ENCODE assay signal across 8 cellular contexts in the genomic region with DNA sequence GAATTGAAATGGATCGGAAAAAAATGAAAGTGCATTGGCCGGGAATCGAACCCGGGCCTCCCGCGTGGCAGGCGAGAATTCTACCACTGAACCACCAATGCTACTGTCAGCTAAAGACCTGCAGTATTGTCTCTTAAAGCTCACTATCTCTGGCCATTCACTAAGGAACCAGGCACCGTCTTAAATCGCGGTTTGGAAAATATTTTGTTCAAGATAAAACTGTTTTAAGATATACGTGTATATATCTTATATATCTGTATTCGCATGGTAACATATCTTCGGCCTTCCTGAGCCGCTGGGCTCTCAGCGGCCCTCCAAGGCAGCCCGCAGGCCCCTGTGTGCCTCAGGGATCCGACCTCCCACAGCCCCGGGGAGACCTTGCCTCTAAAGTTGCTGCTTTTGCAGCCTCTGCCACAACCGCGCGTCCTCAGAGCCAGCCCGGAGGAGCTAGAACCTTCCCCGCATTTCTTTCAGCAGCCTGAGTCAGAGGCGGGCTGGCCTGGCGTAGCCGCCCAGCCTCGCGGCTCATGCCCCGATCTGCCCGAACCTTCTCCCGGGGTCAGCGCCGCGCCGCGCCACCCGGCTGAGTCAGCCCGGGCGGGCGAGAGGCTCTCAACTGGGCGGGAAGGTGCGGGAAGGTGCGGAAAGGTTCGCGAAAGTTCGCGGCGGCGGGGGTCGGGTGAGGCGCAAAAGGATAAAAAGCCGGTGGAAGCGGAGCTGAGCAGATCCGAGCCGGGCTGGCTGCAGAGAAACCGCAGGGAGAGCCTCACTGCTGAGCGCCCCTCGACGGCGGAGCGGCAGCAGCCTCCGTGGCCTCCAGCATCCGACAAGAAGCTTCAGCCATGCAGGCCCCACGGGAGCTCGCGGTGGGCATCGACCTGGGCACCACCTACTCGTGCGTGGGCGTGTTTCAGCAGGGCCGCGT. TPM values are rescaled to one million over a fixed set of nuclear protein-coding genes. Genes with fewer than 3 reads are reported as not detected.
A peak's percentile ranks its signal among the peaks of the same experiment; 100 is the strongest.
DNase-seq lines count a peak whose midpoint lies in the region; ATAC-seq and TF ChIP-seq lines count a peak whose summit lies in the region.
"Not testable (repeated sequence)": the region's sequence is repeated elsewhere in the genome, so short reads cannot be mapped to it uniquely, and the experiment has no call there.

A gene (plus strand): TSS at position 724 of the 925 bp plus-strand sequence. CDS start 119 bp downstream, at position 843.

- not testable (repeated sequence) for TF ChIP-seq RAD21 in liver (IDR thresholded peaks at IDR 0.05)

- not testable (repeated sequence) for DNase-seq in BJ (ENCODE audit: low read depth)
- DNase-seq in HT-29 (ENCODE audit: low spot score) (peak; percentile 93), NOMO-1 treated with DMSO at 0.1 percent for 48 hours (lab: John Stamatoyannopoulos, UW; ENCODE audit: unreplicated experiment) (peak; percentile 53), ecto neural progenitor cell (ENCODE audit: low spot score) (peak; percentile 79)
- DNase-seq in activated CD8-positive, alpha-beta memory T cell treated with anti-CD3 and anti-CD28 coated beads for 4 hours (ENCODE audit: low read depth in 2 of 2) = peak; percentile 62 to 65
- peak; percentile 76 for DNase-seq in stimulated activated CD4-positive, alpha-beta T cell treated with anti-CD3 and anti-CD28 coated beads, Interleukin-1b, Interleukin-23, amount 100 ng/mL, for 48 hours

- H3K4me3 ChIP-seq in BJ (ENCODE audit: low read depth, low read length) (peak within 1 kb of the TSS; percentile 66), liver (ENCODE audit: low read depth in 1 of 3, low read length in 3 of 3) (peak within 1 kb of the TSS; percentile 6 to 84 (median 44))

- TF ChIP-seq CTCF in BJ (IDR thresholded peaks at IDR 0.05; ENCODE audit: insufficient read depth, low read depth, low read length); liver (IDR thresholded peaks at IDR 0.05; ENCODE audit: low read depth, low read length, missing input control): not testable (repeated sequence)

- H3K9ac ChIP-seq in liver (ENCODE audit: low read depth in 1 of 2, low read length in 2 of 2) = peak within 1 kb of the TSS; percentile 23 to 68

- CTCF ChIA-PET in BJ (lab: Yijun Ruan, JAX) = not testable (repeated sequence)

- WGBS in liver = under 1% methylated on average over 63 of the region's 72 CpGs

- H3K4me1 ChIP-seq in liver (ENCODE audit: control insufficient read depth in 4 of 4, insufficient read depth in 4 of 4, low read length in 3 of 4) = not testable (repeated sequence)

- peak; percentile 55 for ATAC-seq in GM19438 (IDR thresholded peaks at IDR 0.05; ENCODE audit: low read depth, unreplicated experiment)

- POLR2A ChIA-PET in BJ (lab: Charles Lee) = not testable (repeated sequence)

- H3K36me3 ChIP-seq in BJ (ENCODE audit: control insufficient read depth, insufficient read depth, low read length); liver (ENCODE audit: control insufficient read depth in 4 of 4, insufficient read depth in 3 of 4, low read depth in 1 of 4, low read length in 3 of 4): not testable (repeated sequence)

- not testable (repeated sequence) for H3K9me3 ChIP-seq in liver (ENCODE audit: control insufficient read depth in 4 of 4, low read length in 3 of 4)

- not testable (repeated sequence) for H3K27me3 ChIP-seq in BJ (ENCODE audit: control insufficient read depth, insufficient read depth, low read length); liver (ENCODE audit: control insufficient read depth in 4 of 4, insufficient read depth in 4 of 4, low read length in 3 of 4)

- peak within 1 kb of the TSS; percentile 57 to 88 for H3K27ac ChIP-seq in liver (ENCODE audit: low read depth in 1 of 2, low read length in 2 of 2)

TF ChIP-seq in liver, 16 proteins besides CTCF, POLR2A, EP300 and RAD21:
- TF ChIP-seq RXRA (IDR thresholded peaks at IDR 0.05) = peak in 1 of 2 donors; percentile 21
- TF ChIP-seq, protein P1, sequence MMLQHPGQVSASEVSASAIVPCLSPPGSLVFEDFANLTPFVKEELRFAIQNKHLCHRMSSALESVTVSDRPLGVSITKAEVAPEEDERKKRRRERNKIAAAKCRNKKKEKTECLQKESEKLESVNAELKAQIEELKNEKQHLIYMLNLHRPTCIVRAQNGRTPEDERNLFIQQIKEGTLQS (IDR thresholded peaks at IDR 0.05) = peak; percentile 100
- TF ChIP-seq YY1 (IDR thresholded peaks at IDR 0.05) = peak; percentile 29
- TF ChIP-seq, protein P2, sequence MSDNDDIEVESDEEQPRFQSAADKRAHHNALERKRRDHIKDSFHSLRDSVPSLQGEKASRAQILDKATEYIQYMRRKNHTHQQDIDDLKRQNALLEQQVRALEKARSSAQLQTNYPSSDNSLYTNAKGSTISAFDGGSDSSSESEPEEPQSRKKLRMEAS (IDR thresholded peaks at IDR 0.05) = peak; percentile 74

RNA-seq across cellular contexts. Expression of the gene that starts here (rescaled TPM):
- polyA plus RNA-seq in BJ (2011; rRNA removed) (0.04 and 0.05 TPM in 2 replicates), liver (under 1 TPM; 0.44 to 0.63 TPM)
- 0.05 TPM in 1 of 2 replicates, not detected in the other for polyA minus RNA-seq in BJ (2011; rRNA and poly(A)+ RNA removed)
- total RNA-seq in HT-29 (2014; rRNA removed; shearing (Covaris generic)) = 0.70 and 1.1 TPM in 2 replicates
- 1 to 10 TPM; 2.4 to 3.1 TPM for total RNA-seq in liver
